In genomic region chr22:48663297-48663696, GRCh38 we compare ENCODE assay signal across 10 cellular contexts.
A peak's percentile ranks its signal among the peaks of the same experiment; 100 is the strongest.
DNase-seq lines count a peak whose midpoint lies in the region; ATAC-seq and TF ChIP-seq lines count a peak whose summit lies in the region.
"Had no signal": no experiment of that assay in that cellular context is flagged by ENCODE, and none has a peak within 500 bp of the region (broad histone marks: within the 10 kb centered on the region; RNA-seq: fewer than 3 reads in every experiment).

No MANE protein-coding gene starts in this region.

- peaks cover 27% of the 10 kb centered on the region for H3K9me3 ChIP-seq in left ventricle myocardium inferior (replicated peaks)

- intact Hi-C loops in left cardiac atrium (cut with DNase I): no loop called here
- intact Hi-C loops in left ventricle myocardium inferior (cut with micrococcal nuclease): no loop called here

- no peaks in the 10 kb centered on the region for H3K36me3 ChIP-seq in left ventricle myocardium inferior

- peaks cover 54% of the 10 kb centered on the region for H3K27me3 ChIP-seq in left ventricle myocardium inferior (ENCODE audit: low read depth)

- no peak for TF ChIP-seq CTCF in left ventricle myocardium inferior (IDR thresholded peaks at IDR 0.05; ENCODE audit: borderline replicate concordance)
- peak; percentile 38 for TF ChIP-seq CTCF in epithelial cell of proximal tubule (conservative IDR thresholded peaks at IDR 0.05; ENCODE audit: low read depth, low read length)

- no peaks in the 10 kb centered on the region for H3K4me1 ChIP-seq in left ventricle myocardium inferior
- H3K4me1 ChIP-seq: parathyroid adenoma had no signal

- DNase-seq in left cardiac atrium: peak; percentile 10
- no peak for DNase-seq in left ventricle myocardium inferior
- DNase-seq in NCI-H526 treated with DMSO at 0.1 percent for 48 hours (lab: John Stamatoyannopoulos, UW): peak; percentile 31
- DNase-seq in epithelial cell of proximal tubule (ENCODE audit: low read depth): no peak
- no peak for DNase-seq in hypothalamus (lab: John Stamatoyannopoulos, UW)
- DNase-seq in DMS79 treated with DMSO at 0.1 percent for 48 hours (lab: John Stamatoyannopoulos, UW): no peak
- DNase-seq: NCI-H345 had no signal

- no peak overlapping the region for H3K27ac ChIP-seq in left ventricle myocardium inferior (replicated peaks)
- H3K27ac ChIP-seq: parathyroid adenoma had no signal

- H3K4me3 ChIP-seq in left ventricle myocardium inferior (no peak overlapping the region), epithelial cell of proximal tubule (ENCODE audit: low read depth, low read length) (no peak overlapping the region)

- no peak for ATAC-seq in left cardiac atrium
- ATAC-seq in GM21529 (IDR thresholded peaks at IDR 0.05; ENCODE audit: unreplicated experiment): no peak
- no peak for ATAC-seq in HG03097 (IDR thresholded peaks at IDR 0.05; ENCODE audit: low FRiP score, unreplicated experiment)

Comparison
In these comparisons a context has a peak if more than half of its experiments do, and no peak if none do; other contexts are left out.
1. DNase-seq: peak in left cardiac atrium (single experiment) and NCI-H526 treated with DMSO at 0.1 percent for 48 hours (single experiment); none in left ventricle myocardium inferior (single experiment), epithelial cell of proximal tubule (single experiment), hypothalamus (0 of 51) and DMS79 treated with DMSO at 0.1 percent for 48 hours (single experiment).